ENCODE assay signal across 26 cellular contexts in genomic region chr11:32561835-32562234, GRCh38. TPM values are rescaled to one million over a fixed set of nuclear protein-coding genes. Genes with fewer than 3 reads are reported as not detected.
DNase-seq lines count a peak whose midpoint lies in the region; ATAC-seq, FAIRE-seq and TF ChIP-seq lines count a peak whose summit lies in the region.
"Had no signal": no experiment of that assay in that cellular context is flagged by ENCODE, and none has a peak within 500 bp of the region (broad histone marks: within the 10 kb centered on the region; RNA-seq: fewer than 3 reads in every experiment).

No MANE protein-coding gene starts in this region.

- H2AFZ ChIP-seq in K562 (ENCODE audit: low read depth, low read length) (no peak overlapping the region), trophoblast cell (ENCODE audit: insufficient read depth, low read length, poor library complexity) (no peak overlapping the region)

- H3K9me3 ChIP-seq in heart right ventricle (no peaks in the 10 kb centered on the region), right atrium auricular region (no peaks in the 10 kb centered on the region), K562 (replicated peaks; ENCODE audit: control insufficient read depth, insufficient read depth, low read depth, low read length) (no peaks in the 10 kb centered on the region), trophoblast cell (ENCODE audit: insufficient read depth, low read depth, low read length) (no peaks in the 10 kb centered on the region)
- H3K9me3 ChIP-seq: esophagus muscularis mucosa, stomach, thyroid gland had no signal

- WGBS in heart right ventricle, 2 donors: 83 to 87% methylated on average over 11 of the region's 11 CpGs
- WGBS in K562 (ENCODE audit: insufficient coverage, low coverage, missing lambda C conversion rate): 46% methylated on average over 11 of the region's 11 CpGs
- no CpG with 5 or more reads among the region's 11 CpGs for WGBS in trophoblast cell (ENCODE audit: extremely low coverage, insufficient coverage, insufficient read length)

- no peak overlapping the region for H4K8ac ChIP-seq in trophoblast cell (ENCODE audit: low read depth, low read length)

- H3K27ac ChIP-seq in heart right ventricle (no peak overlapping the region), right atrium auricular region (no peak overlapping the region), K562 (ENCODE audit: extremely low read depth, low read depth, low read length) (no peak overlapping the region), trophoblast cell (ENCODE audit: low read depth, low read length) (no peak overlapping the region)
- H3K27ac ChIP-seq: esophagus muscularis mucosa, foreskin keratinocyte, stomach, WERI-Rb-1 had no signal

- H3K4me3 ChIP-seq in heart right ventricle (no peak overlapping the region), right atrium auricular region (no peak overlapping the region), K562 (no peak overlapping the region), trophoblast cell (ENCODE audit: low read depth, low read length) (no peak overlapping the region)
- H3K4me3 ChIP-seq: esophagus muscularis mucosa, stomach, thyroid gland had no signal

- CTCF ChIA-PET in K562 (lab: Yijun Ruan, JAX; ENCODE audit: low intra/inter-chr PET ratio): interaction anchor here (0.7 kb wide), 1 partner anchor 239 kb away, joined by 4 read pairs; no protein-coding TSS in a partner anchor

- no peaks in the 10 kb centered on the region for H4K20me1 ChIP-seq in K562 (replicated peaks; ENCODE audit: control insufficient read depth, insufficient read depth, low read length)

- ATAC-seq in heart right ventricle (no peak), K562 (peak; percentile 33; the same call in 2 of the 3 replicates), GM18909 (IDR thresholded peaks at IDR 0.05; ENCODE audit: poor library complexity, unreplicated experiment) (no peak), GM21619 (IDR thresholded peaks at IDR 0.05; ENCODE audit: unreplicated experiment) (no peak)
- ATAC-seq: activated naive CD8-positive, alpha-beta T cell treated with anti-CD3 and anti-CD28 coated beads, Interleukin-2, amount 50 U/mL, for 24 hours; activated T-cell treated with anti-CD3 and anti-CD28 coated beads, Interleukin-2, amount 50 U/mL, for 4 hours; foreskin keratinocyte; left ventricle myocardium superior had no signal

- in situ Hi-C loops in K562 (cut with MboI): no loop called here

- H3K4me2 ChIP-seq in K562 (ENCODE audit: insufficient read depth, low read length): no peak overlapping the region
- no peak overlapping the region for H3K4me2 ChIP-seq in trophoblast cell (ENCODE audit: low read length)

- H2BK120ac ChIP-seq in trophoblast cell (ENCODE audit: insufficient read depth, low read length, poor library complexity): no peak overlapping the region

- H3K4ac ChIP-seq in trophoblast cell (ENCODE audit: low read depth, low read length): no peak overlapping the region

- H3K79me2 ChIP-seq in K562 (ENCODE audit: control insufficient read depth, insufficient read depth, low read length) (no peaks in the 10 kb centered on the region), trophoblast cell (ENCODE audit: control insufficient read depth, insufficient read depth, low read length, poor library complexity) (no peaks in the 10 kb centered on the region)

- H3K23ac ChIP-seq in trophoblast cell (ENCODE audit: low read length): no peak overlapping the region

- H2BK5ac ChIP-seq in trophoblast cell (ENCODE audit: low read depth, low read length, poor library complexity): no peak overlapping the region

- H3K79me1 ChIP-seq in trophoblast cell (ENCODE audit: low read length): no peaks in the 10 kb centered on the region

- H3K36me3 ChIP-seq in heart right ventricle (no peaks in the 10 kb centered on the region), right atrium auricular region (no peaks in the 10 kb centered on the region), K562 (ENCODE audit: control insufficient read depth, insufficient read depth, low read length) (no peaks in the 10 kb centered on the region), trophoblast cell (ENCODE audit: control insufficient read depth in 1 of 2, insufficient read depth in 2 of 2, low read length in 2 of 2) (no peaks in the 10 kb centered on the region)
- H3K36me3 ChIP-seq: esophagus muscularis mucosa, stomach, thyroid gland, WERI-Rb-1 had no signal

- TF ChIP-seq RAD21 in Ishikawa (IDR thresholded peaks at IDR 0.05; ENCODE audit: low read depth) (peak; percentile 16; the same call in 1 of the 2 replicates), K562 (CRISPR knock-in tag; conservative IDR thresholded peaks at IDR 0.05 in 1 of 2, IDR thresholded peaks at IDR 0.05 in 1 of 2) (peak; percentile 21 to 54; a peak in 2 of 4 replicates)

- TF ChIP-seq EP300 in Ishikawa (IDR thresholded peaks at IDR 0.05; ENCODE audit: borderline replicate concordance): no peak
- no peak for TF ChIP-seq EP300 in K562 (IDR thresholded peaks at IDR 0.05; ENCODE audit: low read length)

- H3K9me1 ChIP-seq in K562 (ENCODE audit: control insufficient read depth, insufficient read depth, low read length): no peaks in the 10 kb centered on the region

- H3K9ac ChIP-seq in K562 (ENCODE audit: insufficient read depth in 1 of 2, low read depth in 2 of 2, low read length in 2 of 2) (no peak overlapping the region), trophoblast cell (ENCODE audit: low read length) (no peak overlapping the region)

- no TSS peak for BruUV-seq in K562 (replicated peaks; lab: Mats Ljungman, UMichigan)

- H3K14ac ChIP-seq in trophoblast cell (ENCODE audit: low read length): no peak overlapping the region

- POLR2A ChIA-PET in K562 (lab: Yijun Ruan, JAX): interaction anchor here (1.2 kb wide), 1 partner anchor 9 kb away, joined by 4 read pairs; no protein-coding TSS in a partner anchor

- H2BK12ac ChIP-seq in trophoblast cell (ENCODE audit: low read length): no peak overlapping the region

- H3K27me3 ChIP-seq in heart right ventricle (peaks cover 0 to 4% (median 0%) of the 10 kb centered on the region in 7 donors), right atrium auricular region (no peaks in the 10 kb centered on the region), K562 (ENCODE audit: control insufficient read depth in 2 of 2, insufficient read depth in 2 of 2, low read length in 2 of 2) (no peaks in the 10 kb centered on the region), trophoblast cell (ENCODE audit: insufficient read depth, low read length) (no peaks in the 10 kb centered on the region)
- H3K27me3 ChIP-seq: esophagus muscularis mucosa, foreskin keratinocyte, stomach, thyroid gland had no signal

- no peak overlapping the region for H4K12ac ChIP-seq in trophoblast cell (ENCODE audit: low read depth, low read length)

- no peak for TF ChIP-seq POLR2A in K562 (conservative IDR thresholded peaks at IDR 0.05)

- H4K91ac ChIP-seq in trophoblast cell (ENCODE audit: low read depth, low read length): no peak overlapping the region

- peaks cover 0 to 5% (median 0%) of the 10 kb centered on the region in 9 donors for H3K4me1 ChIP-seq in heart right ventricle
- H3K4me1 ChIP-seq in right atrium auricular region: peaks cover 0 to 4% of the 10 kb centered on the region in 2 donors
- peaks cover 0 to 3% of the 10 kb centered on the region in 2 experiments; a peak in 1 of 5 replicates for H3K4me1 ChIP-seq in K562 (replicated peaks in 1 of 2; ENCODE audit: control insufficient read depth in 2 of 2, insufficient read depth in 2 of 2, low read length in 2 of 2)
- H3K4me1 ChIP-seq in trophoblast cell (ENCODE audit: control insufficient read depth in 1 of 2, insufficient read depth in 2 of 2, low read length in 2 of 2): no peaks in the 10 kb centered on the region
- H3K4me1 ChIP-seq: esophagus muscularis mucosa, foreskin keratinocyte, stomach had no signal

- DNase-seq in heart right ventricle: no peak
- DNase-seq in right atrium auricular region (ENCODE audit: low spot score): no peak
- no peak for DNase-seq in K562 (ENCODE audit: extremely low read depth in 1 of 4, low spot score in 3 of 4)
- DNase-seq in trophoblast cell: peak; percentile 76 to 80
- no peak for DNase-seq in NCI-H187 (lab: John Stamatoyannopoulos, UW)
- DNase-seq: activated CD4-positive, alpha-beta T cell treated with anti-CD3 and anti-CD28 coated beads, Interleukin-2, amount 10 ng/mL, durations not matched to agents 7 days and 5 days; activated naive CD8-positive, alpha-beta T cell treated with anti-CD3 and anti-CD28 coated beads, Interleukin-2, amount 50 U/mL, for 24 hours; activated T-cell treated with anti-CD3 and anti-CD28 coated beads, Interleukin-2, amount 50 U/mL, for 4 hours; central memory CD4-positive, alpha-beta T cell; DMS79; foreskin keratinocyte; immature natural killer cell; IMR-90; left ventricle myocardium superior; naive B cell; NCI-H1105; NCI-H1930; NCI-H748 treated with DMSO at 0.1 percent for 48 hours; small intestine; stomach; thyroid gland; WERI-Rb-1 had no signal

- intact Hi-C loops in heart right ventricle (cut with DNase I): loop anchor here in 4 of 10 donors (5.0 to 10.0 kb wide), 4 partner anchors 177 to 237 kb away; no protein-coding TSS in a partner anchor
- intact Hi-C loops in K562 (cut with micrococcal nuclease): loop anchor here (2.0 to 5.0 kb wide), 2 partner anchors 175 to 240 kb away; no protein-coding TSS in a partner anchor

- no peak overlapping the region for H2AK5ac ChIP-seq in trophoblast cell (ENCODE audit: low read length)

- no peak for FAIRE-seq in K562 (lab: Jason Lieb, UNC)
- FAIRE-seq: small intestine had no signal

- no peak overlapping the region for H3K18ac ChIP-seq in trophoblast cell (ENCODE audit: low read length)

- TF ChIP-seq CTCF in heart right ventricle (IDR thresholded peaks at IDR 0.05): peak in 5 of 9 donors; percentile 16 to 48 (median 22)
- peak in 1 of 2 donors; percentile 24 for TF ChIP-seq CTCF in right atrium auricular region (IDR thresholded peaks at IDR 0.05)
- TF ChIP-seq CTCF in K562 (IDR thresholded peaks at IDR 0.05 in 2 of 3, conservative IDR thresholded peaks at IDR 0.05 in 1 of 3; ENCODE audit: insufficient read depth in 2 of 3, low read depth in 1 of 3, low read length in 3 of 3): peak in 2 of 3 experiments; percentile 28 to 44; a peak in 2 of 6 replicates

RNA-seq across cellular contexts. Expression of gene EIF3M, which starts 21.8 kb away (rescaled TPM):
- total RNA-seq in heart right ventricle (100 to 1,000 TPM; 128 to 250 (median 162) TPM), right atrium auricular region (100 to 1,000 TPM; 286 to 371 TPM), K562 (2014; rRNA removed) (685 and 767 TPM in 2 replicates), K562 (2014; rRNA removed; fragmentation: Illumina TruSeq; extraction: Trizol) (1,008 and 1,115 TPM in 2 replicates), K562 (2015; rRNA removed; fragmentation: Illumina TruSeq; extraction: Trizol) (816 and 886 TPM in 2 replicates), K562 (2021) (602 and 621 TPM in 2 replicates)
- polyA plus RNA-seq in heart right ventricle (100 to 1,000 TPM; 221 to 303 TPM), K562 (2011; rRNA removed) (784 and 1,058 TPM in 2 replicates), K562 (2014; fragmentation: Illumina TruSeq; extraction: Trizol) (1,041 and 1,279 TPM in 2 replicates), K562 (2014; fragmentation: Nextera tagmentation; extraction: Ambion mirVana) (1,000 to 10,000 TPM; 1,793 to 2,015 TPM), K562 (2014; rRNA removed) (920 and 1,225 TPM in 2 replicates)
- 143 and 240 TPM in 2 replicates for total RNA-seq in K562 (2011; cell fraction: chromatin; rRNA removed; ENCODE audit: low replicate concordance)
- total RNA-seq in K562 (2011; cell fraction: nucleolus; rRNA removed): 61.9 and 64.3 TPM in 2 replicates
- total RNA-seq in K562 (2011; cell fraction: nucleoplasm; rRNA removed): 147 and 194 TPM in 2 replicates
- 242 and 538 TPM in 2 replicates for polyA plus RNA-seq in K562 (2011; cell fraction: cytosol; rRNA removed)
- polyA plus RNA-seq in K562 (2011; cell fraction: nucleus; rRNA removed): 246 and 388 TPM in 2 replicates
- polyA plus RNA-seq in K562 (2012): 814 and 865 TPM in 2 replicates
- polyA minus RNA-seq in K562 (2011; rRNA and poly(A)+ RNA removed): 817 and 852 TPM in 2 replicates
- polyA minus RNA-seq in K562 (2011; cell fraction: cytosol; rRNA and poly(A)+ RNA removed): 219 and 325 TPM in 2 replicates
- 56.5 and 107 TPM in 2 replicates for polyA minus RNA-seq in K562 (2011; cell fraction: nucleus; rRNA and poly(A)+ RNA removed)
- 364 and 368 TPM in 2 replicates for polyA plus RNA-seq in trophoblast cell (2013)

Comparison
In these comparisons a context has a peak if more than half of its experiments do, and no peak if none do; other contexts are left out.
1. DNase-seq: peak in trophoblast cell (2 of 2); none in heart right ventricle (0 of 2), right atrium auricular region (single experiment), K562 (0 of 4) and NCI-H187 (0 of 2).